34 cellular contexts compared by ENCODE assay signal in genomic region chr2:27561060-27561459, GRCh38.
"Had no signal": no experiment of that assay in that cellular context is flagged by ENCODE, and none has a peak within 500 bp of the region (broad histone marks: within the 10 kb centered on the region; RNA-seq: fewer than 3 reads in every experiment).

No MANE protein-coding gene starts in this region.

- H3K9ac ChIP-seq: KMS-11 had no signal

- H3K27ac ChIP-seq: KMS-11 had no signal

- H3K4me2 ChIP-seq: KMS-11 had no signal

- H3K4me3 ChIP-seq: MG63 had no signal

- H3K9me3 ChIP-seq: MG63 had no signal

- H3K36me3 ChIP-seq: MG63 had no signal

- DNase-seq: Karpas-422, Kasumi-1, MG63, MM.1S, MV-4-11, NCI-H1048, NCI-H1092, NCI-H1092 treated with DMSO at 0.1 percent for 48 hours, NCI-H1105, NCI-H1105 treated with DMSO at 0.1 percent for 48 hours, NCI-H1417 treated with DMSO at 0.1 percent for 48 hours, NCI-H1436, NCI-H1436 treated with DMSO at 0.1 percent for 48 hours, NCI-H146, NCI-H1694, NCI-H1694 treated with DMSO at 0.1 percent for 48 hours, NCI-H187, NCI-H187 treated with DMSO at 0.1 percent for 48 hours, NCI-H1930, NCI-H2029, NCI-H2029 treated with DMSO at 0.1 percent for 48 hours, NCI-H2081, NCI-H2081 treated with DMSO at 0.1 percent for 48 hours, NCI-H2107, NCI-H2171, NCI-H2171 treated with DMSO at 0.1 percent for 48 hours, NCI-H2227 treated with DMSO at 0.1 percent for 48 hours, NCI-H226, NCI-H345, NCI-H446, NCI-H446 treated with DMSO at 0.1 percent for 48 hours, NCI-H510A, NCI-H510A treated with DMSO at 0.1 percent for 48 hours had no signal
